In the genomic region with DNA sequence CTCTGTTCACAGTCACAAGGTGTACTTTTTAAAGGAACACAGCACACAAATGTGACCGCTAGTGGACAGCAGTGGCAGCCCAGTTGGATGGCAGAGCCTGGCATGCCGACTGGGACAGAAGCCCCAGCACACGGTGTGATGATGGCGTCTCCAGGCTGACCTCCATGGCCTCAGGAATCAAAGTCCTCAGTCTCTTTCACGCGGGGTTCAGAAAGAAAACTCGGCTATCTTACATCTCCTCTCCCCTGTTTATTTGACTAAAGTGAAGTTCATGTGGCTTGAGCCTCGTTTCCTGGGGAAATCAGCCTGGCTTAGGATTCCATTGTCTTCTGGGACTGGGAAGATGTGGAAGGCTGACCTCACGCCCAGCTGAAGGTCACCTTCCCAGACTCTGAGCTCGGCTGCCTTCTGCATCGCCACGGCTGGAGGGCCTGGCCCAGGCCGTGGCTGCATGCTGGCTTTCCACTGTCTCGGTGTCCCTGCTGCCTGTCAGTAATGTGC, we compare ENCODE assay signal across 12 cellular contexts. TPM values are rescaled to one million over a fixed set of nuclear protein-coding genes. Genes with fewer than 3 reads are reported as not detected.
A peak's percentile ranks its signal among the peaks of the same experiment; 100 is the strongest.
DNase-seq lines count a peak whose midpoint lies in the region; ATAC-seq and TF ChIP-seq lines count a peak whose summit lies in the region.
"Had no signal": no experiment of that assay in that cellular context is flagged by ENCODE, and none has a peak within 500 bp of the region (broad histone marks: within the 10 kb centered on the region; RNA-seq: fewer than 3 reads in every experiment).

No MANE protein-coding gene starts in this region.

- ATAC-seq in left cardiac atrium (peak; percentile 53 to 59), left colon (no peak)
- ATAC-seq: activated naive CD8-positive, alpha-beta T cell treated with anti-CD3 and anti-CD28 coated beads, Interleukin-2, amount 50 U/mL, for 24 hours had no signal

- peaks cover 5% of the 10 kb centered on the region for H3K4me1 ChIP-seq in parathyroid adenoma
- H3K4me1 ChIP-seq: pancreas had no signal

- H3K27me3 ChIP-seq in AG04450 (ENCODE audit: control insufficient read depth, insufficient read depth, low read length) (no peaks in the 10 kb centered on the region), parathyroid adenoma (ENCODE audit: control insufficient read depth, insufficient read depth, low read length) (no peaks in the 10 kb centered on the region)
- H3K27me3 ChIP-seq: pancreas had no signal

- TF ChIP-seq CTCF in AG04450 (IDR thresholded peaks at IDR 0.05; ENCODE audit: low read depth, low read length) = no peak
- no peak for TF ChIP-seq CTCF in brain (conservative IDR thresholded peaks at IDR 0.05)
- TF ChIP-seq CTCF in parathyroid adenoma (IDR thresholded peaks at IDR 0.05) = no peak

- H3K27ac ChIP-seq in AG04450 (ENCODE audit: low read depth, low read length) = peak overlapping the region; percentile 21
- peak overlapping the region; percentile 9 for H3K27ac ChIP-seq in parathyroid adenoma

- H2AFZ ChIP-seq in parathyroid adenoma = no peak overlapping the region

- DNase-seq in AG04450 (ENCODE audit: low read depth, low spot score) = no peak
- peak; percentile 54 for DNase-seq in left cardiac atrium
- DNase-seq in left colon = no peak
- no peak for DNase-seq in COLO829 (ENCODE audit: low spot score)
- DNase-seq in SW 1271 (lab: John Stamatoyannopoulos, UW) = no peak
- no peak for DNase-seq in NCI-H1092 treated with DMSO at 0.1 percent for 48 hours (lab: John Stamatoyannopoulos, UW)
- DNase-seq: activated CD4-positive, alpha-beta T cell treated with anti-CD3 and anti-CD28 coated beads, Interleukin-2, amount 50 U/mL, for 1 hour; activated naive CD8-positive, alpha-beta T cell treated with anti-CD3 and anti-CD28 coated beads, Interleukin-2, amount 50 U/mL, for 24 hours; NCI-H187; pancreas had no signal

- intact Hi-C loops in left cardiac atrium (cut with DNase I) (no loop called here), left colon (cut with DNase I, micrococcal nuclease) (no loop called here)

- H3K4me3 ChIP-seq in AG04450 (ENCODE audit: low read depth, low read length) (no peak overlapping the region), parathyroid adenoma (ENCODE audit: low read depth, low read length) (no peak overlapping the region)
- H3K4me3 ChIP-seq: pancreas had no signal

- H3K9me3 Mint-ChIP-seq in brain = peaks cover 0 to 4% (median 0%) of the 10 kb centered on the region in 5 experiments
- H3K9me3 Mint-ChIP-seq: activated naive CD8-positive, alpha-beta T cell treated with anti-CD3 and anti-CD28 coated beads, Interleukin-2, amount 50 U/mL, for 24 hours had no signal

- H3K9me3 ChIP-seq in AG04450 (ENCODE audit: control insufficient read depth, insufficient read depth, low read length) = no peaks in the 10 kb centered on the region; the same call in 1 of the 2 replicates
- no peaks in the 10 kb centered on the region for H3K9me3 ChIP-seq in parathyroid adenoma (ENCODE audit: control insufficient read depth, low read length)
- H3K9me3 ChIP-seq: pancreas had no signal

- peak overlapping the region; percentile 54 to 93 (median 86) for H3K27ac Mint-ChIP-seq in brain
- H3K27ac Mint-ChIP-seq: activated naive CD8-positive, alpha-beta T cell treated with anti-CD3 and anti-CD28 coated beads, Interleukin-2, amount 50 U/mL, for 24 hours had no signal

- H3K4me1 Mint-ChIP-seq in brain = peaks cover 75% of the 10 kb centered on the region
- H3K4me1 Mint-ChIP-seq: activated naive CD8-positive, alpha-beta T cell treated with anti-CD3 and anti-CD28 coated beads, Interleukin-2, amount 50 U/mL, for 24 hours had no signal

- no peak overlapping the region for H3K4me2 ChIP-seq in parathyroid adenoma (ENCODE audit: low read length)

- peaks cover 3% of the 10 kb centered on the region for H3K79me2 ChIP-seq in parathyroid adenoma

- CTCF ChIA-PET in AG04450 (lab: Charles Lee) = interaction anchor here (0.7 kb wide), 1 partner anchor 57 kb away, joined by 3 read pairs; no protein-coding TSS in a partner anchor

- H3K36me3 Mint-ChIP-seq in brain = no peaks in the 10 kb centered on the region

- no peaks in the 10 kb centered on the region for H3K27me3 Mint-ChIP-seq in brain

- H3K36me3 ChIP-seq in parathyroid adenoma (ENCODE audit: control insufficient read depth, insufficient read depth, low read length) = no peaks in the 10 kb centered on the region
- H3K36me3 ChIP-seq: pancreas had no signal

- H3K9ac ChIP-seq in parathyroid adenoma = no peak overlapping the region

- H3K4me3 Mint-ChIP-seq in brain = peak overlapping the region in 3 of 5 experiments; percentile 23 to 60 (median 58)
- H3K4me3 Mint-ChIP-seq: activated naive CD8-positive, alpha-beta T cell treated with anti-CD3 and anti-CD28 coated beads, Interleukin-2, amount 50 U/mL, for 24 hours had no signal

- POLR2A ChIA-PET in AG04450 (lab: Yijun Ruan, JAX) = no interaction called here

RNA-seq across cellular contexts. Expression of a gene that starts 56.1 kb away (rescaled TPM):
- polyA plus RNA-seq in AG04450 (2011; rRNA removed) (24.6 and 30.0 TPM in 2 replicates), brain (ENCODE audit: insufficient read depth, low read depth, low replicate concordance) (7.0 TPM)
- polyA minus RNA-seq in AG04450 (2011; rRNA and poly(A)+ RNA removed) = 25.1 and 29.1 TPM in 2 replicates
- total RNA-seq in left cardiac atrium (10 to 100 TPM; 13.4 to 18.2 TPM), left colon (10 to 100 TPM; 63.8 to 71.0 TPM)
